12 cellular contexts compared by ENCODE assay signal in genomic region chr5:173866249-173867172, GRCh38. TPM values are rescaled to one million over a fixed set of nuclear protein-coding genes. Genes with fewer than 3 reads are reported as not detected.
DNase-seq lines count a peak whose midpoint lies in the region; ATAC-seq and TF ChIP-seq lines count a peak whose summit lies in the region.
"Had no signal": no experiment of that assay in that cellular context is flagged by ENCODE, and none has a peak within 500 bp of the region (broad histone marks: within the 10 kb centered on the region; RNA-seq: fewer than 3 reads in every experiment).

No MANE protein-coding gene starts in this region.

- DNase-seq in MV-4-11 (lab: John Stamatoyannopoulos, UW), result peak; percentile 91
- DNase-seq in anterior cingulate cortex (lab: John Stamatoyannopoulos, UW), result peak in 57 of 58 donors; percentile 4 to 97 (median 83)
- peak; percentile 85 for DNase-seq in inferior parietal cortex (ENCODE audit: extremely low spot score)
- DNase-seq in stomach, result no peak
- DNase-seq in activated CD4-positive, alpha-beta T cell treated with anti-CD3 and anti-CD28 coated beads for 48 hours, result no peak
- no peak for DNase-seq in HPDE6-E6E7 (ENCODE audit: extremely low spot score)
- no peak for DNase-seq in GM13976 (ENCODE audit: low spot score)
- DNase-seq: activated CD4-positive, alpha-beta T cell treated with anti-CD3 and anti-CD28 coated beads for 4 hours; activated effector memory CD4-positive, alpha-beta T cell treated with anti-CD3 and anti-CD28 coated beads, Interleukin-2, amount 50 U/mL, for 16 hours; NCI-H2171 had no signal

- H3K4me1 ChIP-seq in stomach, result peaks cover 24 to 67% (median 41%) of the 10 kb centered on the region in 4 donors
- H3K4me1 ChIP-seq: gastrocnemius medialis had no signal

- H3K4me3 ChIP-seq in stomach, result no peak overlapping the region
- H3K4me3 ChIP-seq: gastrocnemius medialis had no signal

- intact Hi-C loops in stomach (cut with DNase I; ENCODE audit: low total_unique reads), result no loop called here

- peak overlapping the region; percentile 29 to 85 (median 72) for H3K27ac ChIP-seq in stomach
- H3K27ac ChIP-seq: gastrocnemius medialis had no signal

- TF ChIP-seq EP300 in stomach (IDR thresholded peaks at IDR 0.05), result no peak

- in situ Hi-C loops in GM13976 (cut with MboI; ENCODE audit: low sequenced_read_pairs, unreplicated experiment), result no loop called here

- no peak for ATAC-seq in GM18519 (IDR thresholded peaks at IDR 0.05; ENCODE audit: low FRiP score, unreplicated experiment)

- H3K27me3 ChIP-seq in stomach, result no peaks in the 10 kb centered on the region
- H3K27me3 ChIP-seq: gastrocnemius medialis had no signal

- 82 to 84% (median 83%) methylated on average over 28 of the region's 28 CpGs for WGBS in stomach, 5 donors

- no peaks in the 10 kb centered on the region for H3K36me3 ChIP-seq in stomach
- H3K36me3 ChIP-seq: gastrocnemius medialis had no signal

- no peak for TF ChIP-seq POLR2A in stomach (IDR thresholded peaks at IDR 0.05)

- no peaks in the 10 kb centered on the region for H3K9me3 ChIP-seq in stomach
- H3K9me3 ChIP-seq: gastrocnemius medialis had no signal

- TF ChIP-seq CTCF in stomach (IDR thresholded peaks at IDR 0.05), result no peak
- no peak for TF ChIP-seq CTCF in GM13976 (IDR thresholded peaks at IDR 0.05; ENCODE audit: borderline replicate concordance, control extremely low read depth, extremely low read depth, insufficient read depth, missing control alignments)

RNA-seq across cellular contexts. Expression of gene CPEB4, which starts 21.6 kb away (rescaled TPM):
- total RNA-seq in stomach, result 100 to 1,000 TPM in 1 of 5 donors, 10 to 100 TPM in 3, 1 to 10 TPM in 1; 6.7 to 115 (median 61.0) TPM
- 10 to 100 TPM in 1 of 3 donors, 1 to 10 TPM in 2; 3.5 to 14.5 (median 8.3) TPM for polyA plus RNA-seq in stomach

Comparison
In these comparisons a context has a peak if more than half of its experiments do, and no peak if none do; other contexts are left out.
1. DNase-seq: peak in MV-4-11 (single experiment), anterior cingulate cortex (57 of 58) and inferior parietal cortex (single experiment); none in stomach (single experiment), activated CD4-positive, alpha-beta T cell treated with anti-CD3 and anti-CD28 coated beads for 48 hours (single experiment), HPDE6-E6E7 (single experiment) and GM13976 (single experiment).